In genomic region chr10:52740913-52741675, GRCh38 we compare ENCODE assay signal across 8 cellular contexts. TPM values are rescaled to one million over a fixed set of nuclear protein-coding genes. Genes with fewer than 3 reads are reported as not detected.
DNase-seq lines count a peak whose midpoint lies in the region; ATAC-seq and TF ChIP-seq lines count a peak whose summit lies in the region.

No MANE protein-coding gene starts in this region.

- H3K4me1 Mint-ChIP-seq in osteocyte (ENCODE audit: unreplicated experiment): no peaks in the 10 kb centered on the region

- peaks cover 12% of the 10 kb centered on the region for H3K9me3 Mint-ChIP-seq in osteocyte (ENCODE audit: unreplicated experiment)

- H3K27ac ChIP-seq in VCaP: no peak overlapping the region

- TF ChIP-seq CTCF in VCaP (conservative IDR thresholded peaks at IDR 0.05) (peak; percentile 76), osteocyte (IDR thresholded peaks at IDR 0.05) (peak; percentile 85)

- peak; percentile 45 for DNase-seq in EH (ENCODE audit: low read depth)
- DNase-seq in HUDEP-2 (lab: John Stamatoyannopoulos, UW; ENCODE audit: unreplicated experiment in 76 of 76): peak in 54 of 76 experiments; percentile 2 to 71 (median 28)
- DNase-seq in fibroblast of the conjunctiva (ENCODE audit: low read depth): peak; percentile 1
- DNase-seq in osteocyte (ENCODE audit: extremely low spot score, unreplicated experiment): no peak
- DNase-seq in middle frontal gyrus (ENCODE audit: extremely low spot score, low spot score): no peak

- H3K4me3 Mint-ChIP-seq in osteocyte (ENCODE audit: unreplicated experiment): no peak overlapping the region

- peaks cover 8% of the 10 kb centered on the region for H3K27me3 Mint-ChIP-seq in osteocyte (ENCODE audit: unreplicated experiment)

- no peak overlapping the region for H3K27ac Mint-ChIP-seq in osteocyte (ENCODE audit: unreplicated experiment)

- H3K36me3 Mint-ChIP-seq in osteocyte (ENCODE audit: unreplicated experiment): no peaks in the 10 kb centered on the region

- ATAC-seq in GM21360 (IDR thresholded peaks at IDR 0.05; ENCODE audit: unreplicated experiment): peak; percentile 78
- no peak for ATAC-seq in HG03521 (IDR thresholded peaks at IDR 0.05; ENCODE audit: unreplicated experiment)

RNA-seq across cellular contexts. Expression of gene MBL2, which starts 31.5 kb away (rescaled TPM):
- total RNA-seq in osteocyte: not detected in 2 replicates

Comparison
In these comparisons a context has a peak if more than half of its experiments do, and no peak if none do; other contexts are left out.
1. DNase-seq: peak in EH (single experiment), HUDEP-2 (54 of 76) and fibroblast of the conjunctiva (single experiment); none in osteocyte (single experiment) and middle frontal gyrus (single experiment).